ENCODE assay signal across 8 cellular contexts in genomic region chr9:36748322-36748899, GRCh38.
A peak's percentile ranks its signal among the peaks of the same experiment; 100 is the strongest.
DNase-seq lines count a peak whose midpoint lies in the region; ATAC-seq, FAIRE-seq and TF ChIP-seq lines count a peak whose summit lies in the region.

No MANE protein-coding gene starts in this region.

- dilution Hi-C loops in keratinocyte (cut with MboI; ENCODE audit: extremely low pct_ligation_motif_present, low sequenced_read_pairs): no loop called here

- H3K4me3 ChIP-seq in keratinocyte (ENCODE audit: control insufficient read depth in 2 of 3, extremely low read depth in 1 of 3, insufficient read depth in 2 of 3, low read depth in 1 of 3, low read length in 3 of 3): no peak overlapping the region

- intact Hi-C loops in CD14-positive monocyte (cut with micrococcal nuclease): no loop called here

- no peaks in the 10 kb centered on the region for H3K9me3 ChIP-seq in keratinocyte (ENCODE audit: control insufficient read depth, low read depth, low read length)

- H3K27me3 Mint-ChIP-seq in CD14-positive monocyte (ENCODE audit: low read depth in 3 of 3): peaks cover 2 to 21% (median 2%) of the 10 kb centered on the region in 3 donors

- no peak for ATAC-seq in HG02588 (IDR thresholded peaks at IDR 0.05; ENCODE audit: unreplicated experiment)

- H3K79me2 ChIP-seq in keratinocyte (ENCODE audit: control insufficient read depth, insufficient read depth, low read length): no peaks in the 10 kb centered on the region

- no peaks in the 10 kb centered on the region for H3K9me1 ChIP-seq in keratinocyte (ENCODE audit: control insufficient read depth, extremely low read depth, insufficient read depth, low read length)

- no peaks in the 10 kb centered on the region for H4K20me1 ChIP-seq in keratinocyte (ENCODE audit: control insufficient read depth, extremely low read depth, insufficient read depth, low read length)

- H3K4me2 ChIP-seq in keratinocyte (ENCODE audit: control insufficient read depth, extremely low read depth, insufficient read depth, low read depth, low read length): no peak overlapping the region

- FAIRE-seq in keratinocyte (lab: Jason Lieb, UNC): peak; percentile 81

- H3K9me3 Mint-ChIP-seq in CD14-positive monocyte: no peaks in the 10 kb centered on the region

- H3K27ac ChIP-seq in keratinocyte (ENCODE audit: control insufficient read depth, insufficient read depth, low read length): no peak overlapping the region

- H3K27me3 ChIP-seq in keratinocyte (ENCODE audit: control insufficient read depth, extremely low read depth, insufficient read depth, low read length): no peaks in the 10 kb centered on the region

- no peak for TF ChIP-seq CTCF in keratinocyte (optimal IDR thresholded peaks at IDR 0.05 in 1 of 3, IDR thresholded peaks at IDR 0.05 in 1 of 3, conservative IDR thresholded peaks at IDR 0.05 in 1 of 3; ENCODE audit: extremely low read depth in 1 of 3, insufficient read depth in 2 of 3, low read length in 3 of 3)
- TF ChIP-seq CTCF in CD14-positive monocyte (IDR thresholded peaks at IDR 0.05): no peak

- H2AFZ ChIP-seq in keratinocyte (ENCODE audit: control insufficient read depth, low read length): no peak overlapping the region

- H3K27ac Mint-ChIP-seq in CD14-positive monocyte: no peak overlapping the region

- no peak overlapping the region for H3K9ac ChIP-seq in keratinocyte (ENCODE audit: control insufficient read depth, extremely low read depth, insufficient read depth, low read length)

- H3K4me1 Mint-ChIP-seq in CD14-positive monocyte: no peaks in the 10 kb centered on the region

- no peaks in the 10 kb centered on the region for H3K36me3 ChIP-seq in keratinocyte (ENCODE audit: control insufficient read depth in 2 of 2, extremely low read depth in 1 of 2, insufficient read depth in 2 of 2, low read length in 2 of 2)

- DNase-seq in AG20443 (ENCODE audit: low spot score) (peak; percentile 86), HT1080 (ENCODE audit: low read depth) (peak; percentile 22), keratinocyte (ENCODE audit: low read depth, low spot score) (no peak), SW480 (ENCODE audit: low spot score) (no peak), OCI-M2 (lab: John Stamatoyannopoulos, UW; ENCODE audit: unreplicated experiment) (no peak), CD14-positive monocyte (ENCODE audit: low spot score) (no peak)
- peak; percentile 19 for DNase-seq in activated naive CD4-positive, alpha-beta T cell treated with anti-CD3 and anti-CD28 coated beads, Interleukin-2, amount 50 U/mL, for 16 hours

- H3K4me1 ChIP-seq in keratinocyte (ENCODE audit: control insufficient read depth, extremely low read depth, insufficient read depth, low read length): no peaks in the 10 kb centered on the region

- no peaks in the 10 kb centered on the region for H3K36me3 Mint-ChIP-seq in CD14-positive monocyte

- peak overlapping the region in 1 of 2 donors; percentile 4 for H3K4me3 Mint-ChIP-seq in CD14-positive monocyte

Comparison
In these comparisons a context has a peak if more than half of its experiments do, and no peak if none do; other contexts are left out.
1. DNase-seq: peak in AG20443 (single experiment), HT1080 (single experiment) and activated naive CD4-positive, alpha-beta T cell treated with anti-CD3 and anti-CD28 coated beads, Interleukin-2, amount 50 U/mL, for 16 hours (single experiment); none in keratinocyte (single experiment), SW480 (single experiment), OCI-M2 (single experiment) and CD14-positive monocyte (single experiment).